In the genomic region with DNA sequence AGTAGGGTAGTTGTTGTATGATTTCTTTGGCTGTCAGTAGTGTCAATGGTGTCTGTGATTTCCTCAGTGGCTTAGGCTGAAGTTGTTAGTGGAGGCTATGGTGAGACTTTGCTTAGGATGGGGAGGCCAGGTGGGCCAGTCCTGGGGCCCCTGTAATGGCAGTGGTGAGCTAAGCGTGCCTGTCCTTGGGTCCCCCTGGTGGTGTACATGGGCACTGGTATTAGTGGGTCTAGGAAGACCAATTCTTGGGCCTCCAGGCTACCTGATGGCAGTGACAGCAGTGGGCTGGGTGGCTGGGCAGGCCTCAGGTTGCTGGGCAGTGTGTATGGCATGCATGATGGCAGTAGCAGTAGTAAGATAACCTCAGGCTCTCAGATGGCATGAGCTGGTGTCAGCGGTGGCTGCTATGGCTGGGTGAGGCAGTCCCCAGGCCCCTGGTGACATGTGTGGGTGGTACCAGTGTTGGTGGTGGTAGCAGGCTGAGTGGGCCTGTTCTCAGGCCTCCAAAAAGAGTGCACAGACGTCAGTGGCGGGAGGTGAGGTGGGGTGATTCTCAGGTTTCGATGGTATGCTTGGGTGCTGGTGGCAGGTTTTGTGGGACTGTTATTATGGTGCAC, we compare ENCODE assay signal across 11 cellular contexts.
DNase-seq lines count a peak whose midpoint lies in the region; ATAC-seq and TF ChIP-seq lines count a peak whose summit lies in the region.
"Had no signal": no experiment of that assay in that cellular context is flagged by ENCODE, and none has a peak within 500 bp of the region (broad histone marks: within the 10 kb centered on the region; RNA-seq: fewer than 3 reads in every experiment).

No MANE protein-coding gene starts in this region.

- no peak overlapping the region for H3K4me3 ChIP-seq in astrocyte of the spinal cord (ENCODE audit: low read depth, low read length)

- no peaks in the 10 kb centered on the region for H3K9me3 Mint-ChIP-seq in activated CD4-positive, alpha-beta T cell treated with anti-CD3 and anti-CD28 coated beads for 36 hours (ENCODE audit: low read depth)
- H3K9me3 Mint-ChIP-seq in stimulated activated effector memory CD8-positive, alpha-beta T cell treated with anti-CD3 and anti-CD28 coated beads, Interleukin-12 subunit alpha, Interleukin-12 subunit beta, amount 100 ng/mL, for 72 hours: no peaks in the 10 kb centered on the region

- peak; percentile 7 for DNase-seq in activated CD4-positive, alpha-beta T cell treated with anti-CD3 and anti-CD28 coated beads for 36 hours
- DNase-seq in activated CD4-positive, alpha-beta T cell treated with anti-CD3 and anti-CD28 coated beads for 4 hours: no peak
- DNase-seq in astrocyte of the spinal cord (ENCODE audit: low read depth, low spot score): no peak
- no peak for DNase-seq in stimulated activated effector memory CD8-positive, alpha-beta T cell treated with anti-CD3 and anti-CD28 coated beads, Interleukin-12 subunit alpha, Interleukin-12 subunit beta, amount 100 ng/mL, for 72 hours (ENCODE audit: low spot score in 2 of 2)
- no peak for DNase-seq in T-helper 17 cell
- DNase-seq: activated CD4-positive, alpha-beta T cell treated with anti-CD3 and anti-CD28 coated beads for 1 hour; cortex of kidney; NCI-H1092 treated with DMSO at 0.1 percent for 48 hours had no signal

- in situ Hi-C loops in astrocyte of the spinal cord (cut with HindIII; ENCODE audit: low sequenced_read_pairs): no loop called here

- H3K36me3 Mint-ChIP-seq in activated CD4-positive, alpha-beta T cell treated with anti-CD3 and anti-CD28 coated beads for 36 hours (ENCODE audit: low read depth): no peaks in the 10 kb centered on the region
- no peaks in the 10 kb centered on the region for H3K36me3 Mint-ChIP-seq in stimulated activated effector memory CD8-positive, alpha-beta T cell treated with anti-CD3 and anti-CD28 coated beads, Interleukin-12 subunit alpha, Interleukin-12 subunit beta, amount 100 ng/mL, for 72 hours
- no peaks in the 10 kb centered on the region for H3K36me3 Mint-ChIP-seq in T-helper 17 cell (ENCODE audit: low read depth)

- no peak for ATAC-seq in activated CD4-positive, alpha-beta T cell treated with anti-CD3 and anti-CD28 coated beads for 36 hours
- ATAC-seq in HG03159 (IDR thresholded peaks at IDR 0.05; ENCODE audit: unreplicated experiment): peak; percentile 56
- peak; percentile 57 for ATAC-seq in stimulated activated effector memory CD8-positive, alpha-beta T cell treated with anti-CD3 and anti-CD28 coated beads, Interleukin-12 subunit alpha, Interleukin-12 subunit beta, amount 100 ng/mL, for 72 hours
- no peak for ATAC-seq in T-helper 17 cell
- ATAC-seq in HG03039 (IDR thresholded peaks at IDR 0.05; ENCODE audit: unreplicated experiment): no peak
- ATAC-seq in HG03135 (IDR thresholded peaks at IDR 0.05; ENCODE audit: unreplicated experiment): no peak

- H3K9me3 ChIP-seq in T-helper 17 cell (ENCODE audit: control insufficient read depth, low read length, poor library complexity, severe bottlenecking): no peaks in the 10 kb centered on the region

- CTCF ChIA-PET in activated CD4-positive, alpha-beta T cell treated with anti-CD3 and anti-CD28 coated beads for 36 hours (lab: Charles Lee): no interaction called here

- intact Hi-C loops in activated CD4-positive, alpha-beta T cell treated with anti-CD3 and anti-CD28 coated beads for 36 hours (cut with DNase I, micrococcal nuclease): no loop called here

- peaks cover 2% of the 10 kb centered on the region for H3K27me3 Mint-ChIP-seq in activated CD4-positive, alpha-beta T cell treated with anti-CD3 and anti-CD28 coated beads for 36 hours
- H3K27me3 Mint-ChIP-seq in T-helper 17 cell: peaks cover 8% of the 10 kb centered on the region

- H3K4me3 Mint-ChIP-seq in activated CD4-positive, alpha-beta T cell treated with anti-CD3 and anti-CD28 coated beads for 36 hours: no peak overlapping the region
- H3K4me3 Mint-ChIP-seq in stimulated activated effector memory CD8-positive, alpha-beta T cell treated with anti-CD3 and anti-CD28 coated beads, Interleukin-12 subunit alpha, Interleukin-12 subunit beta, amount 100 ng/mL, for 72 hours: no peak overlapping the region
- no peak overlapping the region for H3K4me3 Mint-ChIP-seq in T-helper 17 cell

- peak; percentile 20 for TF ChIP-seq CTCF in astrocyte of the spinal cord (IDR thresholded peaks at IDR 0.05; ENCODE audit: low read depth, low read length)

- POLR2A ChIA-PET in activated CD4-positive, alpha-beta T cell treated with anti-CD3 and anti-CD28 coated beads for 36 hours (lab: Charles Lee): no interaction called here

- H3K27ac Mint-ChIP-seq in activated CD4-positive, alpha-beta T cell treated with anti-CD3 and anti-CD28 coated beads for 36 hours: no peak overlapping the region
- H3K27ac Mint-ChIP-seq in stimulated activated effector memory CD8-positive, alpha-beta T cell treated with anti-CD3 and anti-CD28 coated beads, Interleukin-12 subunit alpha, Interleukin-12 subunit beta, amount 100 ng/mL, for 72 hours: no peak overlapping the region
- no peak overlapping the region for H3K27ac Mint-ChIP-seq in T-helper 17 cell

- no peaks in the 10 kb centered on the region for H3K4me1 Mint-ChIP-seq in activated CD4-positive, alpha-beta T cell treated with anti-CD3 and anti-CD28 coated beads for 36 hours
- no peaks in the 10 kb centered on the region for H3K4me1 Mint-ChIP-seq in stimulated activated effector memory CD8-positive, alpha-beta T cell treated with anti-CD3 and anti-CD28 coated beads, Interleukin-12 subunit alpha, Interleukin-12 subunit beta, amount 100 ng/mL, for 72 hours
- H3K4me1 Mint-ChIP-seq in T-helper 17 cell: no peaks in the 10 kb centered on the region

Comparison
In these comparisons a context has a peak if more than half of its experiments do, and no peak if none do; other contexts are left out.
1. ATAC-seq: peak in HG03159 (single experiment) and stimulated activated effector memory CD8-positive, alpha-beta T cell treated with anti-CD3 and anti-CD28 coated beads, Interleukin-12 subunit alpha, Interleukin-12 subunit beta, amount 100 ng/mL, for 72 hours (single experiment); none in activated CD4-positive, alpha-beta T cell treated with anti-CD3 and anti-CD28 coated beads for 36 hours (single experiment), T-helper 17 cell (single experiment), HG03039 (single experiment) and HG03135 (single experiment).